16 cellular contexts compared by ENCODE assay signal in genomic region chr22:20522134-20522827, GRCh38. TPM values are rescaled to one million over a fixed set of nuclear protein-coding genes. Genes with fewer than 3 reads are reported as not detected.
A peak's percentile ranks its signal among the peaks of the same experiment; 100 is the strongest.
DNase-seq lines count a peak whose midpoint lies in the region; ATAC-seq and TF ChIP-seq lines count a peak whose summit lies in the region.
"Had no signal": no experiment of that assay in that cellular context is flagged by ENCODE, and none has a peak within 500 bp of the region (broad histone marks: within the 10 kb centered on the region; RNA-seq: fewer than 3 reads in every experiment).

No MANE protein-coding gene starts in this region.

- no peak overlapping the region for H3K4me3 Mint-ChIP-seq in MCF 10A (ENCODE audit: unreplicated experiment)
- H3K4me3 Mint-ChIP-seq in activated T-helper 2 cell treated with anti-CD3 and anti-CD28 coated beads, Interferon-gamma antibody, Interleukin-2, Interleukin-4, amounts not matched to agents 10 μg/mL and 5 μg/mL and 100 μg/mL, durations not matched to agents 14 hours and 24 hours and 36 hours (ENCODE audit: low read depth), result no peak overlapping the region

- H3K27ac Mint-ChIP-seq in MCF 10A (ENCODE audit: low read depth, unreplicated experiment), result peak overlapping the region; percentile 31
- peak overlapping the region; percentile 50 for H3K27ac Mint-ChIP-seq in activated T-helper 2 cell treated with anti-CD3 and anti-CD28 coated beads, Interferon-gamma antibody, Interleukin-2, Interleukin-4, amounts not matched to agents 10 μg/mL and 5 μg/mL and 100 μg/mL, durations not matched to agents 14 hours and 24 hours and 36 hours

- no peaks in the 10 kb centered on the region for H3K27me3 ChIP-seq in mammary epithelial cell (ENCODE audit: insufficient read depth, low read length)
- no peaks in the 10 kb centered on the region for H3K27me3 ChIP-seq in lower lobe of right lung (ENCODE audit: low read depth)
- no peaks in the 10 kb centered on the region for H3K27me3 ChIP-seq in upper lobe of right lung

- TF ChIP-seq CTCF in MCF 10A (IDR thresholded peaks at IDR 0.05; ENCODE audit: unreplicated experiment) (no peak), mammary epithelial cell (conservative IDR thresholded peaks at IDR 0.05 in 1 of 2, IDR thresholded peaks at IDR 0.05 in 1 of 2; ENCODE audit: extremely low read depth in 1 of 2, insufficient read depth in 1 of 2, low read depth in 1 of 2, low read length in 2 of 2) (no peak), lower lobe of right lung (IDR thresholded peaks at IDR 0.05) (no peak), upper lobe of right lung (IDR thresholded peaks at IDR 0.05) (no peak)

- in situ Hi-C loops in mammary epithelial cell (cut with MboI; ENCODE audit: low sequenced_read_pairs in 2 of 2) (no loop called here), G401 (cut with HindIII; ENCODE audit: low sequenced_read_pairs) (no loop called here)

- peaks cover 63% of the 10 kb centered on the region for H3K36me3 Mint-ChIP-seq in MCF 10A (ENCODE audit: insufficient read depth, unreplicated experiment)
- H3K36me3 Mint-ChIP-seq in activated T-helper 2 cell treated with anti-CD3 and anti-CD28 coated beads, Interferon-gamma antibody, Interleukin-2, Interleukin-4, amounts not matched to agents 10 μg/mL and 5 μg/mL and 100 μg/mL, durations not matched to agents 14 hours and 24 hours and 36 hours (ENCODE audit: low read depth), result peaks cover 62% of the 10 kb centered on the region

- H4K20me1 ChIP-seq in mammary epithelial cell (ENCODE audit: insufficient read depth, low read length), result peaks cover under 1% of the 10 kb centered on the region

- H3K4me3 ChIP-seq in mammary epithelial cell (replicated peaks in 1 of 3; ENCODE audit: insufficient read depth in 1 of 3, low read depth in 2 of 3, low read length in 3 of 3), result no peak overlapping the region
- H3K4me3 ChIP-seq in lower lobe of right lung, result no peak overlapping the region
- H3K4me3 ChIP-seq in upper lobe of right lung, result no peak overlapping the region
- H3K4me3 ChIP-seq: prostate gland had no signal

- no peaks in the 10 kb centered on the region for H3K9me3 Mint-ChIP-seq in MCF 10A (ENCODE audit: unreplicated experiment)
- no peaks in the 10 kb centered on the region for H3K9me3 Mint-ChIP-seq in activated T-helper 2 cell treated with anti-CD3 and anti-CD28 coated beads, Interferon-gamma antibody, Interleukin-2, Interleukin-4, amounts not matched to agents 10 μg/mL and 5 μg/mL and 100 μg/mL, durations not matched to agents 14 hours and 24 hours and 36 hours

- H3K27ac ChIP-seq in mammary epithelial cell (ENCODE audit: insufficient read depth, low read depth, low read length) (no peak overlapping the region), lower lobe of right lung (no peak overlapping the region), upper lobe of right lung (no peak overlapping the region)
- H3K27ac ChIP-seq: prostate gland had no signal

- no peaks in the 10 kb centered on the region for H3K27me3 Mint-ChIP-seq in MCF 10A (ENCODE audit: insufficient read depth, unreplicated experiment)
- H3K27me3 Mint-ChIP-seq in activated T-helper 2 cell treated with anti-CD3 and anti-CD28 coated beads, Interferon-gamma antibody, Interleukin-2, Interleukin-4, amounts not matched to agents 10 μg/mL and 5 μg/mL and 100 μg/mL, durations not matched to agents 14 hours and 24 hours and 36 hours (ENCODE audit: low read depth), result no peaks in the 10 kb centered on the region

- ATAC-seq in lower lobe of right lung (no peak), upper lobe of right lung (peak; percentile 13), HG02981 (IDR thresholded peaks at IDR 0.05; ENCODE audit: unreplicated experiment) (no peak)
- ATAC-seq: Panc1 had no signal

- H3K36me3 ChIP-seq in mammary epithelial cell (ENCODE audit: insufficient read depth, low read length), result peaks cover 16% of the 10 kb centered on the region
- peaks cover 41% of the 10 kb centered on the region for H3K36me3 ChIP-seq in lower lobe of right lung
- peaks cover 27% of the 10 kb centered on the region for H3K36me3 ChIP-seq in upper lobe of right lung
- H3K36me3 ChIP-seq: prostate gland had no signal

- BruUV-seq in MCF 10A (replicated peaks; lab: Mats Ljungman, UMichigan), result no TSS peak
- BruUV-seq in mammary epithelial cell (replicated peaks; lab: Mats Ljungman, UMichigan), result no TSS peak

- no peak overlapping the region for H2AFZ ChIP-seq in mammary epithelial cell (ENCODE audit: low read depth, low read length)

- 95% methylated on average over 7 of the region's 7 CpGs for WGBS in mammary epithelial cell (ENCODE audit: low coverage, missing lambda C conversion rate)

- H3K4me1 ChIP-seq in mammary epithelial cell (ENCODE audit: insufficient read depth, low read length), result peaks cover 47% of the 10 kb centered on the region
- H3K4me1 ChIP-seq in lower lobe of right lung, result peaks cover 40% of the 10 kb centered on the region
- peaks cover 29% of the 10 kb centered on the region for H3K4me1 ChIP-seq in upper lobe of right lung
- H3K4me1 ChIP-seq: prostate gland had no signal

- POLR2A ChIA-PET in MCF 10A (lab: Yijun Ruan, JAX), result interaction anchor here (1.4 to 2.8 kb wide), 3 partner anchors 10 to 14 kb away, joined by 4 to 15 read pairs (median 14); partner anchors contain the start of gene MED15

- no peak overlapping the region for H3K9ac ChIP-seq in mammary epithelial cell (ENCODE audit: insufficient read depth, low read length)

- dilution Hi-C loops in mammary epithelial cell (cut with HindIII; ENCODE audit: low sequenced_read_pairs), result no loop called here

- H3K79me2 ChIP-seq in mammary epithelial cell (ENCODE audit: insufficient read depth, low read length), result peaks cover 96% of the 10 kb centered on the region

- peaks cover 48% of the 10 kb centered on the region for H3K4me1 Mint-ChIP-seq in MCF 10A (ENCODE audit: insufficient read depth, unreplicated experiment)
- H3K4me1 Mint-ChIP-seq in activated T-helper 2 cell treated with anti-CD3 and anti-CD28 coated beads, Interferon-gamma antibody, Interleukin-2, Interleukin-4, amounts not matched to agents 10 μg/mL and 5 μg/mL and 100 μg/mL, durations not matched to agents 14 hours and 24 hours and 36 hours (ENCODE audit: low read depth), result peaks cover 60% of the 10 kb centered on the region

- intact Hi-C loops in MCF 10A (cut with micrococcal nuclease) (no loop called here), mammary epithelial cell (cut with micrococcal nuclease) (no loop called here), lower lobe of right lung (cut with DNase I) (no loop called here), upper lobe of right lung (cut with DNase I) (no loop called here)
- intact Hi-C loops in activated T-helper 2 cell treated with anti-CD3 and anti-CD28 coated beads, Interferon-gamma antibody, Interleukin-2, Interleukin-4, amounts not matched to agents 10 μg/mL and 5 μg/mL and 100 μg/mL, durations not matched to agents 14 hours and 24 hours and 36 hours (cut with micrococcal nuclease), result loop anchor here (2.0 kb wide), 1 partner anchor 29 kb away; no protein-coding TSS in a partner anchor

- H3K9me3 ChIP-seq in mammary epithelial cell (replicated peaks; ENCODE audit: insufficient read depth, low read length), result no peaks in the 10 kb centered on the region
- H3K9me3 ChIP-seq in lower lobe of right lung, result no peaks in the 10 kb centered on the region
- H3K9me3 ChIP-seq in upper lobe of right lung, result no peaks in the 10 kb centered on the region
- H3K9me3 ChIP-seq: prostate gland had no signal

- CTCF ChIA-PET in MCF 10A (lab: Yijun Ruan, JAX) (interaction anchor here (0.5 to 3.0 kb wide), 2 partner anchors 8 to 10 kb away, joined by 5 to 11 read pairs; no protein-coding TSS in a partner anchor), mammary epithelial cell (lab: Charles Lee; ENCODE audit: low non-redundant PET) (no interaction called here)

- no peak overlapping the region for H3K4me2 ChIP-seq in mammary epithelial cell (ENCODE audit: insufficient read depth, low read depth, low read length)

- DNase-seq in MCF 10A (ENCODE audit: unreplicated experiment) (no peak), mammary epithelial cell (no peak), lower lobe of right lung (peak; percentile 6), upper lobe of right lung (no peak), G401 (ENCODE audit: low spot score) (no peak)
- DNase-seq in activated T-helper 2 cell treated with anti-CD3 and anti-CD28 coated beads, Interferon-gamma antibody, Interleukin-2, Interleukin-4, amounts not matched to agents 10 μg/mL and 5 μg/mL and 100 μg/mL, durations not matched to agents 14 hours and 24 hours and 36 hours (ENCODE audit: low spot score), result no peak
- no peak for DNase-seq in stimulated activated CD4-positive, alpha-beta T cell treated with anti-CD3 and anti-CD28 coated beads, Interleukin-4, amount 100 ng/mL, for 4 hours
- DNase-seq: AML-193; amniotic stem cell; cortex of kidney; NCI-H187 treated with DMSO at 0.1 percent for 48 hours; NCI-H526 treated with DMSO at 0.1 percent for 48 hours; stimulated activated CD8-positive, alpha-beta memory T cell treated with anti-CD3 and anti-CD28 coated beads, Interleukin-4, amount 100 ng/mL, for 48 hours had no signal

RNA-seq across cellular contexts. Expression of gene MED15, which starts 14.9 kb away (rescaled TPM):
- total RNA-seq in MCF 10A (2022) (122 TPM in 2 replicates), mammary epithelial cell (100 to 1,000 TPM in 1 of 2 donors, 10 to 100 TPM in 1; 34.3 to 138 TPM), lower lobe of right lung (105 TPM), upper lobe of right lung (96.9 TPM)
- 51.1 TPM for polyA plus RNA-seq in mammary epithelial cell
- polyA minus RNA-seq in mammary epithelial cell, result 93.6 TPM
- 123 and 129 TPM in 2 replicates for total RNA-seq in activated T-helper 2 cell treated with anti-CD3 and anti-CD28 coated beads, Interferon-gamma antibody, Interleukin-2, Interleukin-4, amounts not matched to agents 10 μg/mL and 5 μg/mL and 100 μg/mL, durations not matched to agents 14 hours and 24 hours and 36 hours
- total RNA-seq in G401 (2014; rRNA removed; shearing (Covaris generic)), result 10.5 and 19.0 TPM in 2 replicates

RNA-seq across cellular contexts. Expression of gene KLHL22, which starts 26.7 kb away (rescaled TPM):
- total RNA-seq in MCF 10A (2022) (14.7 and 20.9 TPM in 2 replicates), mammary epithelial cell (10 to 100 TPM; 14.7 to 18.8 TPM), lower lobe of right lung (24.0 TPM), upper lobe of right lung (23.3 TPM)
- 10.5 TPM for polyA plus RNA-seq in mammary epithelial cell
- 2.3 TPM for polyA minus RNA-seq in mammary epithelial cell
- total RNA-seq in activated T-helper 2 cell treated with anti-CD3 and anti-CD28 coated beads, Interferon-gamma antibody, Interleukin-2, Interleukin-4, amounts not matched to agents 10 μg/mL and 5 μg/mL and 100 μg/mL, durations not matched to agents 14 hours and 24 hours and 36 hours, result 34.0 and 38.0 TPM in 2 replicates
- total RNA-seq in G401 (2014; rRNA removed; shearing (Covaris generic)), result 25.4 and 30.4 TPM in 2 replicates
